Comparison of ENCODE assay signal across 2 cellular contexts in the genomic region with DNA sequence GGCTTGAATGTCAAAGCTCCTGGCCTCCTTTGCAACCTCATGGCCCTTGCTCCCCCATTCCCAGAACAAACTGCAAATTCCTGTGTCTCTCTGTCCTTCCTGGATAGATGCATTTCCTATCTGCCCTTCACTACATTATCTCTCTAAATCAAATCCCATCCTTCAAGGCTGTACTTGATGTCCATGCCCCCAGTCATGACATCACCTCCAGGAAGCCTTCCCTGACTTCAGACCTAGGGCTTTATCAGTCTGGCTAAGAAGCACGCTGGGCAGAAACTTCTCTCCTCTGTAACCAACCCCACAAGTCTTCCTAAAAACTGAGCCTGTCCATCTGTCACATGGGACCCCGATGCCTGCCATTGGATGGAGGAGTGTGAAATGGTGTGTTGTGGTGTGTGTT.
TF ChIP-seq lines count a peak whose summit lies in the region.

No MANE protein-coding gene starts in this region.

TF ChIP-seq in HepG2, 621 proteins besides CTCF, POLR2A, EP300 and RAD21:
- TF ChIP-seq CHD4 (IDR thresholded peaks at IDR 0.05; ENCODE audit: borderline replicate concordance, low read length) (no peak), ZNF777 (CRISPR knock-in tag; IDR thresholded peaks at IDR 0.05) (no peak), ATF7 (IDR thresholded peaks at IDR 0.05) (0 out of 2 replicates have a peak, but pooled peaks have one; percentile 3), ATF7 (CRISPR knock-in tag; IDR thresholded peaks at IDR 0.05) (no peak)

TF ChIP-seq in GM23338, 12 proteins besides CTCF, POLR2A, EP300 and RAD21:
- TF ChIP-seq POLR2AphosphoS5 (IDR thresholded peaks at IDR 0.05; ENCODE audit: low read depth) (no peak), CREB1 (CRISPR knock-in tag; IDR thresholded peaks at IDR 0.05; ENCODE audit: low read depth) (no peak), JUNB (IDR thresholded peaks at IDR 0.05; ENCODE audit: unreplicated experiment) (no peak), EZH2phosphoT487 (IDR thresholded peaks at IDR 0.05; ENCODE audit: unreplicated experiment) (no peak), REST (IDR thresholded peaks at IDR 0.05; ENCODE audit: unreplicated experiment) (no peak), STAT1 (IDR thresholded peaks at IDR 0.05; ENCODE audit: unreplicated experiment) (no peak), NANOG (IDR thresholded peaks at IDR 0.05; ENCODE audit: borderline replicate concordance) (no peak), ZNF114 (CRISPR knock-in tag; IDR thresholded peaks at IDR 0.05) (no peak), ZNF331 (CRISPR knock-in tag; IDR thresholded peaks at IDR 0.05; ENCODE audit: low read depth) (no peak), EZH2 (IDR thresholded peaks at IDR 0.05; ENCODE audit: low read depth, unreplicated experiment) (no peak)
- TF ChIP-seq, protein P1, sequence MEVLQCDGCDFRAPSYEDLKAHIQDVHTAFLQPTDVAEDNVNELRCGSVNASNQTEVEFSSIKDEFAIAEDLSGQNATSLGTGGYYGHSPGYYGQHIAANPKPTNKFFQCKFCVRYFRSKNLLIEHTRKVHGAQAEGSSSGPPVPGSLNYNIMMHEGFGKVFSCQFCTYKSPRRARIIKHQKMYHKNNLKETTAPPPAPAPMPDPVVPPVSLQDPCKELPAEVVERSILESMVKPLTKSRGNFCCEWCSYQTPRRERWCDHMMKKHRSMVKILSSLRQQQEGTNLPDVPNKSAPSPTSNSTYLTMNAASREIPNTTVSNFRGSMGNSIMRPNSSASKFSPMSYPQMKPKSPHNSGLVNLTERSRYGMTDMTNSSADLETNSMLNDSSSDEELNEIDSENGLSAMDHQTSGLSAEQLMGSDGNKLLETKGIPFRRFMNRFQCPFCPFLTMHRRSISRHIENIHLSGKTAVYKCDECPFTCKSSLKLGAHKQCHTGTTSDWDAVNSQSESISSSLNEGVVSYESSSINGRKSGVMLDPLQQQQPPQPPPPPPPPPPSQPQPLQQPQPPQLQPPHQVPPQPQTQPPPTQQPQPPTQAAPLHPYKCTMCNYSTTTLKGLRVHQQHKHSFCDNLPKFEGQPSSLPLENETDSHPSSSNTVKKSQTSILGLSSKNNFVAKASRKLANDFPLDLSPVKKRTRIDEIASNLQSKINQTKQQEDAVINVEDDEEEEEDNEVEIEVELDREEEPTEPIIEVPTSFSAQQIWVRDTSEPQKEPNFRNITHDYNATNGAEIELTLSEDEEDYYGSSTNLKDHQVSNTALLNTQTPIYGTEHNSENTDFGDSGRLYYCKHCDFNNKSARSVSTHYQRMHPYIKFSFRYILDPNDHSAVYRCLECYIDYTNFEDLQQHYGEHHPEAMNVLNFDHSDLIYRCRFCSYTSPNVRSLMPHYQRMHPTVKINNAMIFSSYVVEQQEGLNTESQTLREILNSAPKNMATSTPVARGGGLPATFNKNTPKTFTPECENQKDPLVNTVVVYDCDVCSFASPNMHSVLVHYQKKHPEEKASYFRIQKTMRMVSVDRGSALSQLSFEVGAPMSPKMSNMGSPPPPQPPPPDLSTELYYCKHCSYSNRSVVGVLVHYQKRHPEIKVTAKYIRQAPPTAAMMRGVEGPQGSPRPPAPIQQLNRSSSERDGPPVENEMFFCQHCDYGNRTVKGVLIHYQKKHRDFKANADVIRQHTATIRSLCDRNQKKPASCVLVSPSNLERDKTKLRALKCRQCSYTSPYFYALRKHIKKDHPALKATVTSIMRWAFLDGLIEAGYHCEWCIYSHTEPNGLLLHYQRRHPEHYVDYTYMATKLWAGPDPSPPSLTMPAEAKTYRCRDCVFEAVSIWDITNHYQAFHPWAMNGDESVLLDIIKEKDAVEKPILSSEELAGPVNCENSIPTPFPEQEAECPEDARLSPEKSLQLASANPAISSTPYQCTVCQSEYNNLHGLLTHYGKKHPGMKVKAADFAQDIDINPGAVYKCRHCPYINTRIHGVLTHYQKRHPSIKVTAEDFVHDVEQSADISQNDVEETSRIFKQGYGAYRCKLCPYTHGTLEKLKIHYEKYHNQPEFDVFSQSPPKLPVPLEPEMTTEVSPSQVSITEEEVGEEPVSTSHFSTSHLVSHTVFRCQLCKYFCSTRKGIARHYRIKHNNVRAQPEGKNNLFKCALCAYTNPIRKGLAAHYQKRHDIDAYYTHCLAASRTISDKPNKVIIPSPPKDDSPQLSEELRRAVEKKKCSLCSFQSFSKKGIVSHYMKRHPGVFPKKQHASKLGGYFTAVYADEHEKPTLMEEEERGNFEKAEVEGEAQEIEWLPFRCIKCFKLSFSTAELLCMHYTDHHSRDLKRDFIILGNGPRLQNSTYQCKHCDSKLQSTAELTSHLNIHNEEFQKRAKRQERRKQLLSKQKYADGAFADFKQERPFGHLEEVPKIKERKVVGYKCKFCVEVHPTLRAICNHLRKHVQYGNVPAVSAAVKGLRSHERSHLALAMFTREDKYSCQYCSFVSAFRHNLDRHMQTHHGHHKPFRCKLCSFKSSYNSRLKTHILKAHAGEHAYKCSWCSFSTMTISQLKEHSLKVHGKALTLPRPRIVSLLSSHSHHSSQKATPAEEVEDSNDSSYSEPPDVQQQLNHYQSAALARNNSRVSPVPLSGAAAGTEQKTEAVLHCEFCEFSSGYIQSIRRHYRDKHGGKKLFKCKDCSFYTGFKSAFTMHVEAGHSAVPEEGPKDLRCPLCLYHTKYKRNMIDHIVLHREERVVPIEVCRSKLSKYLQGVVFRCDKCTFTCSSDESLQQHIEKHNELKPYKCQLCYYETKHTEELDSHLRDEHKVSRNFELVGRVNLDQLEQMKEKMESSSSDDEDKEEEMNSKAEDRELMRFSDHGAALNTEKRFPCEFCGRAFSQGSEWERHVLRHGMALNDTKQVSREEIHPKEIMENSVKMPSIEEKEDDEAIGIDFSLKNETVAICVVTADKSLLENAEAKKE (CRISPR knock-in tag; IDR thresholded peaks at IDR 0.05) = no peak
- TF ChIP-seq, protein P2, sequence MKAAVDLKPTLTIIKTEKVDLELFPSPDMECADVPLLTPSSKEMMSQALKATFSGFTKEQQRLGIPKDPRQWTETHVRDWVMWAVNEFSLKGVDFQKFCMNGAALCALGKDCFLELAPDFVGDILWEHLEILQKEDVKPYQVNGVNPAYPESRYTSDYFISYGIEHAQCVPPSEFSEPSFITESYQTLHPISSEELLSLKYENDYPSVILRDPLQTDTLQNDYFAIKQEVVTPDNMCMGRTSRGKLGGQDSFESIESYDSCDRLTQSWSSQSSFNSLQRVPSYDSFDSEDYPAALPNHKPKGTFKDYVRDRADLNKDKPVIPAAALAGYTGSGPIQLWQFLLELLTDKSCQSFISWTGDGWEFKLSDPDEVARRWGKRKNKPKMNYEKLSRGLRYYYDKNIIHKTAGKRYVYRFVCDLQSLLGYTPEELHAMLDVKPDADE (IDR thresholded peaks at IDR 0.05) = no peak
